ENCODE assay signal across 15 cellular contexts in the genomic region with DNA sequence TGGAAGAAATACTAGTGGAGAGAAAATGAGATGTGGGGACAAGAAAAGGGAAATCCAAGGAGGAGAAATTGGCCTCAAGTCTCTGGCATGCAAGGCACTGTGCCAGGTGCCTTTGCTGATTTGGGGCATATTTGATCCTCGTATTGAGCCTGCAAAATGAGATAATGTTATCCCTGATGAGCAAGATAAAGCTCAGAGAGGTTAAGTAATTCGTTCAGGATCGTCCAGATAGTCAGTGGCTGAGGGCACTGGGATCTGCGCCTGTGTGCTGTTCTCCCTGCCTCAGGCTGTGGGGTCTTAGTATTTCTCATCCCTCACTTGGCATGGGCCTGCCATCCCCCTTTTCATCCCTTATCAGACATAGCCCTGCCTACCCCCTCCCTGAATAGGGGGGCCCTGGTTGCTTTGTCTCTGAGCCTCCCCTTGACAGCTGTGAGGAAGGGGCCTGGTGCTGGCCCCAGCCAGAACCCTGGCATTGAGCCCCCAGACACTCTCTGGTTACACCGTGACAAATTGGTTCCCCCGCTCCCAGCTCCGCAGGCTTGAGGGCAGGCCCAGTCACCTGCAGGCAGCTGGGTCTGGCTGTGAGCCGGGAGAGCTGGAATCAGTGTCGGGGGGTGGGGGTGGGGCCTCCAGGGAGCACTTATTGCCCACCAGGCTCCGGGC.
A peak's percentile ranks its signal among the peaks of the same experiment; 100 is the strongest.
DNase-seq lines count a peak whose midpoint lies in the region; ATAC-seq and TF ChIP-seq lines count a peak whose summit lies in the region.
"Had no signal": no experiment of that assay in that cellular context is flagged by ENCODE, and none has a peak within 500 bp of the region (broad histone marks: within the 10 kb centered on the region; RNA-seq: fewer than 3 reads in every experiment).

No MANE protein-coding gene starts in this region.

- H3K4me1 Mint-ChIP-seq in nephron progenitor cell, result peaks cover 83% of the 10 kb centered on the region

- peaks cover 5% of the 10 kb centered on the region for H3K27me3 Mint-ChIP-seq in nephron progenitor cell (ENCODE audit: low read depth, poor library complexity)

- H3K4me1 ChIP-seq in BE2C, result peaks cover 19% of the 10 kb centered on the region
- H3K4me1 ChIP-seq in SJCRH30, result peaks cover 51% of the 10 kb centered on the region
- H3K4me1 ChIP-seq: A549 had no signal

- H3K4me3 ChIP-seq in BE2C (ENCODE audit: low read depth, low read length) (no peak overlapping the region), SJCRH30 (no peak overlapping the region)
- H3K4me3 ChIP-seq: A549, GM23338 had no signal

- H3K27ac ChIP-seq in SJCRH30, result peak overlapping the region; percentile 97
- H3K27ac ChIP-seq: A549 had no signal

- H3K27me3 ChIP-seq in BE2C (no peaks in the 10 kb centered on the region), SJCRH30 (no peaks in the 10 kb centered on the region)

- H3K36me3 ChIP-seq in BE2C (no peaks in the 10 kb centered on the region), SJCRH30 (no peaks in the 10 kb centered on the region)

- H3K36me3 Mint-ChIP-seq in nephron progenitor cell (ENCODE audit: low read depth), result no peaks in the 10 kb centered on the region
- H3K36me3 Mint-ChIP-seq: CD14-positive monocyte; CD8-positive, alpha-beta T cell had no signal

- peak; percentile 79 for DNase-seq in BE2C
- peak; percentile 36 for DNase-seq in ELF-1 (ENCODE audit: low read depth, low spot score)
- peak; percentile 97 to 98 for DNase-seq in SJCRH30
- DNase-seq in nephron progenitor cell, result peak; percentile 47
- no peak for DNase-seq in Kasumi-1 (lab: John Stamatoyannopoulos, UW)
- no peak for DNase-seq in activated effector memory CD4-positive, alpha-beta T cell treated with Interleukin-2 at 50 U/mL for 16 hours
- DNase-seq: CD8-positive, alpha-beta T cell; COR-L47; DMS53; H9; IMR-90 had no signal

- TF ChIP-seq CTCF in BE2C (IDR thresholded peaks at IDR 0.05; ENCODE audit: low read depth, low read length), result no peak
- no peak for TF ChIP-seq CTCF in nephron progenitor cell (IDR thresholded peaks at IDR 0.05)

- H3K27ac Mint-ChIP-seq in nephron progenitor cell, result no peak overlapping the region
- H3K27ac Mint-ChIP-seq: CD14-positive monocyte; CD8-positive, alpha-beta T cell; GM23338 had no signal

- no peak for ATAC-seq in GM19463 (IDR thresholded peaks at IDR 0.05; ENCODE audit: unreplicated experiment)
- ATAC-seq: A549; CD8-positive, alpha-beta T cell; GM23338 had no signal

- no peaks in the 10 kb centered on the region for H3K9me3 ChIP-seq in BE2C
- H3K9me3 ChIP-seq in SJCRH30 (replicated peaks), result no peaks in the 10 kb centered on the region

- H3K9me3 Mint-ChIP-seq in nephron progenitor cell, result no peaks in the 10 kb centered on the region
- H3K9me3 Mint-ChIP-seq: CD8-positive, alpha-beta T cell had no signal

- H3K4me3 Mint-ChIP-seq in nephron progenitor cell, result no peak overlapping the region
- H3K4me3 Mint-ChIP-seq: CD14-positive monocyte; CD8-positive, alpha-beta T cell; GM23338; H9 had no signal

Comparison
In these comparisons a context has a peak if more than half of its experiments do, and no peak if none do; other contexts are left out.
1. DNase-seq: peak in BE2C (single experiment), ELF-1 (single experiment), SJCRH30 (2 of 2) and nephron progenitor cell (single experiment); none in Kasumi-1 (0 of 2) and activated effector memory CD4-positive, alpha-beta T cell treated with Interleukin-2 at 50 U/mL for 16 hours (single experiment).